In genomic region chr7:98202367-98203195, GRCh38 we compare ENCODE assay signal across 8 cellular contexts. TPM values are rescaled to one million over a fixed set of nuclear protein-coding genes. Genes with fewer than 3 reads are reported as not detected.
A peak's percentile ranks its signal among the peaks of the same experiment; 100 is the strongest.
DNase-seq lines count a peak whose midpoint lies in the region; ATAC-seq and TF ChIP-seq lines count a peak whose summit lies in the region.

No MANE protein-coding gene starts in this region.

- H3F3A ChIP-seq in GM23338 (replicated peaks; ENCODE audit: low read depth) = no peaks in the 10 kb centered on the region

- no peaks in the 10 kb centered on the region for H3K4me1 ChIP-seq in GM23338 (ENCODE audit: insufficient read depth)

- H3K9me3 Mint-ChIP-seq in GM23338 = no peaks in the 10 kb centered on the region; the same call in 2 of the 3 replicates
- H3K9me3 Mint-ChIP-seq in activated T-cell treated with anti-CD3 and anti-CD28 coated beads, Interleukin-2, amount 50 U/mL, for 24 hours = peaks cover 4% of the 10 kb centered on the region

- no peak for TF ChIP-seq CTCF in GM12864 (IDR thresholded peaks at IDR 0.05; ENCODE audit: low read depth, low read length, missing control alignments)
- TF ChIP-seq CTCF in GM23338 (conservative IDR thresholded peaks at IDR 0.05; ENCODE audit: low read depth in 2 of 2) = no peak
- TF ChIP-seq CTCF in NB4 (IDR thresholded peaks at IDR 0.05; ENCODE audit: low read depth, low read length) = no peak

- H3K4me3 ChIP-seq in GM12864 (ENCODE audit: low read depth, low read length) (peak overlapping the region; percentile 60), GM23338 (no peak overlapping the region), NB4 (ENCODE audit: low read depth, low read length) (no peak overlapping the region)

- peak overlapping the region; percentile 35; the same call in 1 of the 2 replicates for H3K27ac Mint-ChIP-seq in GM23338
- H3K27ac Mint-ChIP-seq in activated T-cell treated with anti-CD3 and anti-CD28 coated beads, Interleukin-2, amount 50 U/mL, for 24 hours = peak overlapping the region; percentile 95

- no peak overlapping the region for H2AFZ ChIP-seq in GM23338

- no peak for TF ChIP-seq POLR2A in NB4 (IDR thresholded peaks at IDR 0.05; ENCODE audit: extremely low read depth, insufficient read length)

- intact Hi-C loops in Right ventricle myocardium superior (cut with DNase I) = no loop called here

- no peaks in the 10 kb centered on the region; the same call in 1 of the 2 replicates for H4K20me1 ChIP-seq in GM23338 (replicated peaks; ENCODE audit: insufficient read depth)

- H3K4me2 ChIP-seq in GM23338 = no peak overlapping the region

- no peaks in the 10 kb centered on the region for H3K9me2 ChIP-seq in GM23338 (ENCODE audit: insufficient read depth)

- DNase-seq in GM12864 (ENCODE audit: low read depth) = peak; percentile 98
- no peak for DNase-seq in GM23338 (ENCODE audit: low spot score)
- DNase-seq in NB4 (ENCODE audit: low read depth) = peak; percentile 95
- peak; percentile 75 for DNase-seq in activated T-cell treated with anti-CD3 and anti-CD28 coated beads, Interleukin-2, amount 50 U/mL, for 24 hours
- peak; percentile 10 to 16 for DNase-seq in stimulated activated CD4-positive, alpha-beta T cell treated with anti-CD3 and anti-CD28 coated beads, Interleukin-1b, Interleukin-23, amount 100 ng/mL, for 1 hour (ENCODE audit: low read depth in 2 of 2)
- no peak for DNase-seq in Right ventricle myocardium superior
- DNase-seq in NCI-H446 (lab: John Stamatoyannopoulos, UW) = no peak
- no peak for DNase-seq in RKO (ENCODE audit: low spot score)

- H3K36me3 Mint-ChIP-seq in GM23338 (ENCODE audit: low read depth) = peaks cover 21% of the 10 kb centered on the region
- peaks cover 64% of the 10 kb centered on the region for H3K36me3 Mint-ChIP-seq in activated T-cell treated with anti-CD3 and anti-CD28 coated beads, Interleukin-2, amount 50 U/mL, for 24 hours (ENCODE audit: low read depth)

- no peaks in the 10 kb centered on the region for H3K36me3 ChIP-seq in GM23338 (ENCODE audit: insufficient read depth)

- H3K27me3 Mint-ChIP-seq in GM23338 (ENCODE audit: insufficient read depth, low read depth, poor library complexity) = peaks cover 3% of the 10 kb centered on the region
- no peaks in the 10 kb centered on the region for H3K27me3 Mint-ChIP-seq in activated T-cell treated with anti-CD3 and anti-CD28 coated beads, Interleukin-2, amount 50 U/mL, for 24 hours

- ATAC-seq in GM23338 (no peak), Right ventricle myocardium superior (ENCODE audit: poor library complexity) (no peak)

- peaks cover 39% of the 10 kb centered on the region for H3K79me2 ChIP-seq in GM23338 (replicated peaks; ENCODE audit: insufficient read depth)

- no peaks in the 10 kb centered on the region for H3K27me3 ChIP-seq in GM23338 (ENCODE audit: insufficient read depth)

- no peak overlapping the region for H3K4me3 Mint-ChIP-seq in GM23338
- peak overlapping the region; percentile 67 for H3K4me3 Mint-ChIP-seq in activated T-cell treated with anti-CD3 and anti-CD28 coated beads, Interleukin-2, amount 50 U/mL, for 24 hours

- H3K27ac ChIP-seq in GM23338 (ENCODE audit: low read depth) = no peak overlapping the region

- no peaks in the 10 kb centered on the region for H3K4me1 Mint-ChIP-seq in GM23338
- H3K4me1 Mint-ChIP-seq in activated T-cell treated with anti-CD3 and anti-CD28 coated beads, Interleukin-2, amount 50 U/mL, for 24 hours (ENCODE audit: low read depth) = peaks cover 60% of the 10 kb centered on the region

TF ChIP-seq in GM23338, 12 proteins besides CTCF, POLR2A, EP300 and RAD21:
- no peak for TF ChIP-seq NANOG (IDR thresholded peaks at IDR 0.05; ENCODE audit: borderline replicate concordance)
- no peak for TF ChIP-seq STAT1 (IDR thresholded peaks at IDR 0.05; ENCODE audit: unreplicated experiment)
TF ChIP-seq in GM23338: peak in this region for 0.

RNA-seq across cellular contexts. Expression of gene BHLHA15, which starts 8.7 kb away (rescaled TPM):
- 8.3 and 10.9 TPM in 2 replicates for total RNA-seq in GM23338 (2014; rRNA removed; shearing (Covaris generic))
- polyA plus RNA-seq in GM23338 (2016; fragmentation: Nextera tagmentation; extraction: Ambion mirVana) = 0.99 and 1.4 TPM in 2 replicates
- total RNA-seq in Right ventricle myocardium superior = not detected

RNA-seq across cellular contexts. Expression of gene TECPR1, which starts 49.5 kb away (rescaled TPM):
- total RNA-seq in GM23338 (2014; rRNA removed; shearing (Covaris generic)) = 8.3 and 24.4 TPM in 2 replicates
- 4.4 and 4.6 TPM in 2 replicates for polyA plus RNA-seq in GM23338 (2016; fragmentation: Nextera tagmentation; extraction: Ambion mirVana)
- total RNA-seq in Right ventricle myocardium superior = 16.1 TPM

Comparison
In these comparisons a context has a peak if more than half of its experiments do, and no peak if none do; other contexts are left out.
1. DNase-seq: peak in GM12864 (single experiment), NB4 (single experiment), activated T-cell treated with anti-CD3 and anti-CD28 coated beads, Interleukin-2, amount 50 U/mL, for 24 hours (single experiment) and stimulated activated CD4-positive, alpha-beta T cell treated with anti-CD3 and anti-CD28 coated beads, Interleukin-1b, Interleukin-23, amount 100 ng/mL, for 1 hour (2 of 2); none in GM23338 (single experiment), Right ventricle myocardium superior (single experiment), NCI-H446 (0 of 2) and RKO (single experiment).